Comparison of ENCODE assay signal across 1 cellular context in the genomic region with DNA sequence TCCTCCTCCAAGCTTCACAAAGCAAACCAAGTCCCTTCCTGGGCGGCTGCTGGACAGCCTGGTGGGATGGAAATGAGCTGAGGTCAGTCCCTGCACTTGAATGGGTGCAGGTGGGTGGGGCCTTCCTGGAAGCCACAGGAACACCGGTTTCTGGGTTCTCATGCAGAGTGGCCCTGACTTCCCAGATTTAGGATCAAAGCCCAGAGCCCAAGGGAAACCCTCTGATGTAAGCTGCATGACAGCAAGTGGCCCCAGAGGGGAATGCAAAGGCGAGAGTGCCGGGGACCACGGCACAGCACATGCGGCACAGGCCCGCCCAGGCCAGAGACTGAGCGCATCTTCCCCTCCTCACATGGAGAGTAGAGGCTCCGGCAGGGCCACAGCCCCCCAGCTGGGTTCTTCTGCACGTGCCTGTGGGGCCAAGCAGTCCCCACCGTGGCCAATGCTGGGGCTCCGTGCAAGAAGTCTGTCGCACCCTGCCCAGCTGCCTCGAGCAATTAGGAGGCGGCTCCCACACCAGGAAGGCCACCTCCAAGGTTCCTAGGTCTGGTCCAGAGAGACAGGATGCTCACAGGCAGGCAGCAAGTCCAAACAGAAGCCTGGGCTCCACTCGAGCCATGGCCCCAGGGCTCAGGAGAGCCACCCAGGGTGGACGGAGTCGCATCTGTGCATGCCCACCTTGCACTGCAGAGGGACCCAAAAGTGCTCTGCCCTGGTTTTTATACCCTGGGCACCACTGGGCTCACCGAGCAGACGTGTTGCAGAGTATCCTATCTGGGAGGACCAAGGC.
TF ChIP-seq lines count a peak whose summit lies in the region.

No MANE protein-coding gene starts in this region.

TF ChIP-seq in GM23338, 12 proteins besides CTCF, POLR2A, EP300 and RAD21 (continued from another document):
- TF ChIP-seq, protein P1, sequence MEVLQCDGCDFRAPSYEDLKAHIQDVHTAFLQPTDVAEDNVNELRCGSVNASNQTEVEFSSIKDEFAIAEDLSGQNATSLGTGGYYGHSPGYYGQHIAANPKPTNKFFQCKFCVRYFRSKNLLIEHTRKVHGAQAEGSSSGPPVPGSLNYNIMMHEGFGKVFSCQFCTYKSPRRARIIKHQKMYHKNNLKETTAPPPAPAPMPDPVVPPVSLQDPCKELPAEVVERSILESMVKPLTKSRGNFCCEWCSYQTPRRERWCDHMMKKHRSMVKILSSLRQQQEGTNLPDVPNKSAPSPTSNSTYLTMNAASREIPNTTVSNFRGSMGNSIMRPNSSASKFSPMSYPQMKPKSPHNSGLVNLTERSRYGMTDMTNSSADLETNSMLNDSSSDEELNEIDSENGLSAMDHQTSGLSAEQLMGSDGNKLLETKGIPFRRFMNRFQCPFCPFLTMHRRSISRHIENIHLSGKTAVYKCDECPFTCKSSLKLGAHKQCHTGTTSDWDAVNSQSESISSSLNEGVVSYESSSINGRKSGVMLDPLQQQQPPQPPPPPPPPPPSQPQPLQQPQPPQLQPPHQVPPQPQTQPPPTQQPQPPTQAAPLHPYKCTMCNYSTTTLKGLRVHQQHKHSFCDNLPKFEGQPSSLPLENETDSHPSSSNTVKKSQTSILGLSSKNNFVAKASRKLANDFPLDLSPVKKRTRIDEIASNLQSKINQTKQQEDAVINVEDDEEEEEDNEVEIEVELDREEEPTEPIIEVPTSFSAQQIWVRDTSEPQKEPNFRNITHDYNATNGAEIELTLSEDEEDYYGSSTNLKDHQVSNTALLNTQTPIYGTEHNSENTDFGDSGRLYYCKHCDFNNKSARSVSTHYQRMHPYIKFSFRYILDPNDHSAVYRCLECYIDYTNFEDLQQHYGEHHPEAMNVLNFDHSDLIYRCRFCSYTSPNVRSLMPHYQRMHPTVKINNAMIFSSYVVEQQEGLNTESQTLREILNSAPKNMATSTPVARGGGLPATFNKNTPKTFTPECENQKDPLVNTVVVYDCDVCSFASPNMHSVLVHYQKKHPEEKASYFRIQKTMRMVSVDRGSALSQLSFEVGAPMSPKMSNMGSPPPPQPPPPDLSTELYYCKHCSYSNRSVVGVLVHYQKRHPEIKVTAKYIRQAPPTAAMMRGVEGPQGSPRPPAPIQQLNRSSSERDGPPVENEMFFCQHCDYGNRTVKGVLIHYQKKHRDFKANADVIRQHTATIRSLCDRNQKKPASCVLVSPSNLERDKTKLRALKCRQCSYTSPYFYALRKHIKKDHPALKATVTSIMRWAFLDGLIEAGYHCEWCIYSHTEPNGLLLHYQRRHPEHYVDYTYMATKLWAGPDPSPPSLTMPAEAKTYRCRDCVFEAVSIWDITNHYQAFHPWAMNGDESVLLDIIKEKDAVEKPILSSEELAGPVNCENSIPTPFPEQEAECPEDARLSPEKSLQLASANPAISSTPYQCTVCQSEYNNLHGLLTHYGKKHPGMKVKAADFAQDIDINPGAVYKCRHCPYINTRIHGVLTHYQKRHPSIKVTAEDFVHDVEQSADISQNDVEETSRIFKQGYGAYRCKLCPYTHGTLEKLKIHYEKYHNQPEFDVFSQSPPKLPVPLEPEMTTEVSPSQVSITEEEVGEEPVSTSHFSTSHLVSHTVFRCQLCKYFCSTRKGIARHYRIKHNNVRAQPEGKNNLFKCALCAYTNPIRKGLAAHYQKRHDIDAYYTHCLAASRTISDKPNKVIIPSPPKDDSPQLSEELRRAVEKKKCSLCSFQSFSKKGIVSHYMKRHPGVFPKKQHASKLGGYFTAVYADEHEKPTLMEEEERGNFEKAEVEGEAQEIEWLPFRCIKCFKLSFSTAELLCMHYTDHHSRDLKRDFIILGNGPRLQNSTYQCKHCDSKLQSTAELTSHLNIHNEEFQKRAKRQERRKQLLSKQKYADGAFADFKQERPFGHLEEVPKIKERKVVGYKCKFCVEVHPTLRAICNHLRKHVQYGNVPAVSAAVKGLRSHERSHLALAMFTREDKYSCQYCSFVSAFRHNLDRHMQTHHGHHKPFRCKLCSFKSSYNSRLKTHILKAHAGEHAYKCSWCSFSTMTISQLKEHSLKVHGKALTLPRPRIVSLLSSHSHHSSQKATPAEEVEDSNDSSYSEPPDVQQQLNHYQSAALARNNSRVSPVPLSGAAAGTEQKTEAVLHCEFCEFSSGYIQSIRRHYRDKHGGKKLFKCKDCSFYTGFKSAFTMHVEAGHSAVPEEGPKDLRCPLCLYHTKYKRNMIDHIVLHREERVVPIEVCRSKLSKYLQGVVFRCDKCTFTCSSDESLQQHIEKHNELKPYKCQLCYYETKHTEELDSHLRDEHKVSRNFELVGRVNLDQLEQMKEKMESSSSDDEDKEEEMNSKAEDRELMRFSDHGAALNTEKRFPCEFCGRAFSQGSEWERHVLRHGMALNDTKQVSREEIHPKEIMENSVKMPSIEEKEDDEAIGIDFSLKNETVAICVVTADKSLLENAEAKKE (CRISPR knock-in tag; IDR thresholded peaks at IDR 0.05) = no peak
